15 cellular contexts compared by ENCODE assay signal in the genomic region with DNA sequence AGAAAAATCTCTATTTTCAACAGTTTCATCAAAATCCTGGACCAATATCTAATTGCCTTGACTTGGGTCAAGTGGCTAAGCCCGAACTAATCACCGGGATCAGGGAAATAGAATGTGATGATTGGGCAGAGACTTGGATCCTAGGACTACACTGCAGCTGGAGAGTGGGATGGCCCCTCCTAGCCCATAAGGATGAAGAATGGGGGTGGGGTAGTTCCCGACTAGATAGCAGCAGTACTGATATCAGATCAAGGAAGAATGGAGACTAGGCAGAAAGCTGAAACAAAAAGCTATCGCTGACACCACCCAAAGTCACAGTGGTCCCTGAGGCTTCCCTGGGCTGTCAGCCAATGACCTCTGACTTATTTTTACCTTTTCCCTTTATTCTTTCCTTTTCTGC.
"Had no signal": no experiment of that assay in that cellular context is flagged by ENCODE, and none has a peak within 500 bp of the region (broad histone marks: within the 10 kb centered on the region; RNA-seq: fewer than 3 reads in every experiment).

No MANE protein-coding gene starts in this region.

- DNase-seq: cortex of kidney; effector memory CD4-positive, alpha-beta T cell; gastrocnemius medialis; glutamatergic neuron; natural killer cell; posterior cingulate gyrus; spleen; stimulated activated CD4-positive, alpha-beta T cell treated with anti-CD3 and anti-CD28 coated beads, Interleukin-15, amount 100 ng/mL, for 24 hours; stimulated activated CD4-positive, alpha-beta T cell treated with anti-CD3 and anti-CD28 coated beads, Interleukin-1b, Interleukin-23, amount 100 ng/mL, for 48 hours; stimulated activated CD4-positive, alpha-beta T cell treated with anti-CD3 and anti-CD28 coated beads, Interleukin-4, amount 100 ng/mL, for 24 hours; trophoblast cell had no signal

- H3K27ac Mint-ChIP-seq: mesothelial cell of epicardium; natural killer cell; stimulated activated memory B cell treated with anti-CD40 and anti-IgM and Interleukin-4, amounts not matched to agents 10 μg/mL and 1 μg/mL and 100 μg/mL, for 72 hours; stimulated activated naive CD8-positive, alpha-beta T cell treated with anti-CD3 and anti-CD28 coated beads, Interleukin-15, Interleukin-2, amounts not matched to agents 100 ng/mL and 50 ng/mL, for 24 hours had no signal

- H3K4me3 ChIP-seq: gastrocnemius medialis, spleen had no signal

- H3K4me3 Mint-ChIP-seq: mesothelial cell of epicardium; natural killer cell; neural crest cell; stimulated activated memory B cell treated with anti-CD40 and anti-IgM and Interleukin-4, amounts not matched to agents 10 μg/mL and 1 μg/mL and 100 μg/mL, for 72 hours; stimulated activated naive CD8-positive, alpha-beta T cell treated with anti-CD3 and anti-CD28 coated beads, Interleukin-15, Interleukin-2, amounts not matched to agents 100 ng/mL and 50 ng/mL, for 24 hours had no signal

- H3K27ac ChIP-seq: gastrocnemius medialis, spleen had no signal

- H3K9me3 Mint-ChIP-seq: mesothelial cell of epicardium; neural crest cell; stimulated activated naive CD8-positive, alpha-beta T cell treated with anti-CD3 and anti-CD28 coated beads, Interleukin-15, Interleukin-2, amounts not matched to agents 100 ng/mL and 50 ng/mL, for 24 hours had no signal

- H3K9me3 ChIP-seq: gastrocnemius medialis, spleen had no signal

- H3K4me1 Mint-ChIP-seq: mesothelial cell of epicardium; natural killer cell; stimulated activated memory B cell treated with anti-CD40 and anti-IgM and Interleukin-4, amounts not matched to agents 10 μg/mL and 1 μg/mL and 100 μg/mL, for 72 hours had no signal

- H3K36me3 ChIP-seq: gastrocnemius medialis, spleen had no signal

- H3K27me3 Mint-ChIP-seq: stimulated activated memory B cell treated with anti-CD40 and anti-IgM and Interleukin-4, amounts not matched to agents 10 μg/mL and 1 μg/mL and 100 μg/mL, for 72 hours; stimulated activated naive CD8-positive, alpha-beta T cell treated with anti-CD3 and anti-CD28 coated beads, Interleukin-15, Interleukin-2, amounts not matched to agents 100 ng/mL and 50 ng/mL, for 24 hours had no signal

- H3K4me1 ChIP-seq: gastrocnemius medialis, spleen had no signal

- H3K36me3 Mint-ChIP-seq: mesothelial cell of epicardium; natural killer cell; stimulated activated memory B cell treated with anti-CD40 and anti-IgM and Interleukin-4, amounts not matched to agents 10 μg/mL and 1 μg/mL and 100 μg/mL, for 72 hours had no signal

- H3K27me3 ChIP-seq: gastrocnemius medialis, spleen had no signal
